Comparison of ENCODE assay signal across 8 cellular contexts in genomic region chr15:89575146-89575655, GRCh38. TPM values are rescaled to one million over a fixed set of nuclear protein-coding genes. Genes with fewer than 3 reads are reported as not detected.
A peak's percentile ranks its signal among the peaks of the same experiment; 100 is the strongest.
DNase-seq lines count a peak whose midpoint lies in the region; ATAC-seq and TF ChIP-seq lines count a peak whose summit lies in the region.

TICRR (plus strand) TSS chr15:89575469; CDS start chr15:89575587, 118 bp downstream.

- no peak for TF ChIP-seq RAD21 in SK-N-SH (IDR thresholded peaks at IDR 0.05; ENCODE audit: low read length)

- no peaks in the 10 kb centered on the region for H4K20me1 ChIP-seq in SK-N-SH (ENCODE audit: insufficient read depth)

- peaks cover 35% of the 10 kb centered on the region for H3K4me1 Mint-ChIP-seq in activated naive CD4-positive, alpha-beta T cell treated with anti-CD3 and anti-CD28 coated beads, Interleukin-2, amount 10 ng/mL, durations not matched to agents 7 days and 5 days

- peak within 1 kb of the TSS; percentile 77 for H3K27ac Mint-ChIP-seq in activated naive CD4-positive, alpha-beta T cell treated with anti-CD3 and anti-CD28 coated beads, Interleukin-2, amount 10 ng/mL, durations not matched to agents 7 days and 5 days

- H3K27ac ChIP-seq in SK-N-SH (ENCODE audit: low read depth in 2 of 2, low read length in 1 of 2) (peak within 1 kb of the TSS; percentile 34 to 72; a peak in 2 of 4 replicates), thoracic aorta (no peak within 1 kb of the TSS)

- no peak for TF ChIP-seq EP300 in SK-N-SH (IDR thresholded peaks at IDR 0.05; ENCODE audit: borderline replicate concordance in 1 of 2, low read depth in 1 of 2, low read length in 1 of 2)

- H3K36me3 Mint-ChIP-seq in activated naive CD4-positive, alpha-beta T cell treated with anti-CD3 and anti-CD28 coated beads, Interleukin-2, amount 10 ng/mL, durations not matched to agents 7 days and 5 days = peaks cover 17% of the 10 kb centered on the region

- peaks cover 24% of the 10 kb centered on the region for H3K27me3 Mint-ChIP-seq in activated naive CD4-positive, alpha-beta T cell treated with anti-CD3 and anti-CD28 coated beads, Interleukin-2, amount 10 ng/mL, durations not matched to agents 7 days and 5 days

- peak within 1 kb of the TSS; percentile 96 for H2AFZ ChIP-seq in SK-N-SH (ENCODE audit: low read depth)

- H3K9me3 ChIP-seq in SK-N-SH (no peaks in the 10 kb centered on the region), thoracic aorta (no peaks in the 10 kb centered on the region)

- H3F3A ChIP-seq in SK-N-SH (replicated peaks; ENCODE audit: insufficient read depth) = no peaks in the 10 kb centered on the region

- H3K36me3 ChIP-seq in SK-N-SH (replicated peaks in 1 of 2; ENCODE audit: control insufficient read depth in 1 of 2, insufficient read depth in 2 of 2, low read length in 1 of 2) (no peaks in the 10 kb centered on the region), thoracic aorta (no peaks in the 10 kb centered on the region)

- TF ChIP-seq CTCF in GM10248 (IDR thresholded peaks at IDR 0.05; ENCODE audit: control extremely low read depth, extremely low read depth, low read depth, missing control alignments) (no peak), SK-N-SH (IDR thresholded peaks at IDR 0.05) (no peak), omental fat pad (IDR thresholded peaks at IDR 0.05) (no peak), thoracic aorta (IDR thresholded peaks at IDR 0.05) (no peak)

- DNase-seq in GM10248 (ENCODE audit: extremely low spot score) = peak; percentile 95
- peak; percentile 95 for DNase-seq in NCI-H1092 (lab: John Stamatoyannopoulos, UW)
- peak; percentile 92 for DNase-seq in SK-N-SH
- DNase-seq in activated naive CD4-positive, alpha-beta T cell treated with anti-CD3 and anti-CD28 coated beads, Interleukin-2, amount 10 ng/mL, durations not matched to agents 7 days and 5 days = peak; percentile 98
- DNase-seq in glomerular visceral epithelial cell (ENCODE audit: extremely low spot score) = peak; percentile 100
- peak; percentile 85 for DNase-seq in omental fat pad (ENCODE audit: low spot score)
- DNase-seq in thoracic aorta (ENCODE audit: low spot score) = peak; percentile 90

- 2% methylated on average over 32 of the region's 37 CpGs for WGBS in SK-N-SH (ENCODE audit: low lambda C conversion rate)

- CTCF ChIA-PET in GM10248 (lab: Yijun Ruan, JAX) (interaction anchor here (0.6 to 2.0 kb wide), 7 partner anchors 10 to 216 kb away, joined by 3 to 10 read pairs (median 3); no protein-coding TSS in a partner anchor), SK-N-SH (lab: Yijun Ruan, JAX) (interaction anchor here (1.0 to 1.3 kb wide), 3 partner anchors 86 to 217 kb away, joined by 3 to 5 read pairs (median 3); no protein-coding TSS in a partner anchor)
- CTCF ChIA-PET in activated naive CD4-positive, alpha-beta T cell treated with anti-CD3 and anti-CD28 coated beads, Interleukin-2, amount 10 ng/mL, durations not matched to agents 7 days and 5 days (lab: Charles Lee) = no interaction called here

- ATAC-seq in HG02610 (IDR thresholded peaks at IDR 0.05; ENCODE audit: unreplicated experiment) = peak; percentile 95
- peak; percentile 99 for ATAC-seq in omental fat pad (ENCODE audit: low FRiP score)
- ATAC-seq in thoracic aorta (ENCODE audit: insufficient number of reproducible peaks, low FRiP score, low read depth) = peak; percentile 99

- H3K4me3 ChIP-seq in SK-N-SH (ENCODE audit: low read depth in 2 of 2, low read length in 1 of 2) (peak within 1 kb of the TSS; percentile 80 to 83), thoracic aorta (peak within 1 kb of the TSS; percentile 70)

- H3K27me3 ChIP-seq in SK-N-SH (ENCODE audit: insufficient read depth) = no peaks in the 10 kb centered on the region; the same call in 1 of the 2 replicates
- H3K27me3 ChIP-seq in thoracic aorta (replicated peaks; ENCODE audit: insufficient read depth) = no peaks in the 10 kb centered on the region

- H3K4me3 Mint-ChIP-seq in activated naive CD4-positive, alpha-beta T cell treated with anti-CD3 and anti-CD28 coated beads, Interleukin-2, amount 10 ng/mL, durations not matched to agents 7 days and 5 days = peak within 1 kb of the TSS; percentile 81

- H3K9me2 ChIP-seq in SK-N-SH = no peaks in the 10 kb centered on the region

- POLR2A ChIA-PET in GM10248 (lab: Yijun Ruan, JAX) (interaction anchor here (0.7 to 1.1 kb wide), 4 partner anchors 12 to 60 kb away, joined by 3 to 8 read pairs (median 3); no protein-coding TSS in a partner anchor), SK-N-SH (lab: Yijun Ruan, JAX) (interaction anchor here (0.7 to 1.2 kb wide), 3 partner anchors 10 to 383 kb away, joined by 3 to 4 read pairs (median 4); no protein-coding TSS in a partner anchor)

- no peaks in the 10 kb centered on the region for H3K9me3 Mint-ChIP-seq in activated naive CD4-positive, alpha-beta T cell treated with anti-CD3 and anti-CD28 coated beads, Interleukin-2, amount 10 ng/mL, durations not matched to agents 7 days and 5 days

- peaks cover 47% of the 10 kb centered on the region for H3K79me2 ChIP-seq in SK-N-SH (ENCODE audit: insufficient read depth)

- H3K9ac ChIP-seq in SK-N-SH = peak within 1 kb of the TSS; percentile 78

- H3K4me1 ChIP-seq in SK-N-SH (ENCODE audit: control insufficient read depth in 1 of 2, insufficient read depth in 2 of 2, low read depth in 1 of 2, low read length in 1 of 2) = peaks cover 0 to 12% of the 10 kb centered on the region in 2 experiments; a peak in 2 of 4 replicates
- H3K4me1 ChIP-seq in thoracic aorta (ENCODE audit: control insufficient read depth in 1 of 2, low read depth in 2 of 2) = peaks cover 7 to 10% of the 10 kb centered on the region in 2 donors

- H3K4me2 ChIP-seq in SK-N-SH = peak within 1 kb of the TSS; percentile 94

TF ChIP-seq in SK-N-SH, 30 proteins besides CTCF, POLR2A, EP300 and RAD21 (continues in another document):
- TF ChIP-seq ELF1 (IDR thresholded peaks at IDR 0.05) (no peak), REST (IDR thresholded peaks at IDR 0.05; ENCODE audit: low read depth, low read length) (no peak), POLR2AphosphoS5 (IDR thresholded peaks at IDR 0.05; ENCODE audit: low read depth, low read length) (peak; percentile 80), FOXM1 (IDR thresholded peaks at IDR 0.05; ENCODE audit: low read depth) (peak; percentile 59; the same call in 1 of the 2 replicates), FOXJ3 (CRISPR knock-in tag; IDR thresholded peaks at IDR 0.05) (no peak), GATA2 (CRISPR knock-in tag; IDR thresholded peaks at IDR 0.05) (no peak), YY1 (IDR thresholded peaks at IDR 0.05; ENCODE audit: low read depth) (no peak), TAF1 (IDR thresholded peaks at IDR 0.05; ENCODE audit: borderline replicate concordance, low read depth, low read length) (no peak; the same call in 1 of the 2 replicates), TEAD4 (IDR thresholded peaks at IDR 0.05; ENCODE audit: borderline replicate concordance, insufficient read depth) (no peak), NRF1 (IDR thresholded peaks at IDR 0.05; ENCODE audit: low read depth, low read length) (peak; percentile 66), GABPA (IDR thresholded peaks at IDR 0.05; ENCODE audit: low read depth) (no peak), SIN3A (IDR thresholded peaks at IDR 0.05; ENCODE audit: borderline replicate concordance, low read depth, low read length) (peak; percentile 99), EZH2phosphoT487 (IDR thresholded peaks at IDR 0.05; ENCODE audit: borderline replicate concordance, low read depth) (no peak), MXI1 (IDR thresholded peaks at IDR 0.05; ENCODE audit: low read depth, low read length) (peak; percentile 92), RXRA (IDR thresholded peaks at IDR 0.05; ENCODE audit: borderline replicate concordance, low read depth) (no peak), FOSL2 (IDR thresholded peaks at IDR 0.05; ENCODE audit: borderline replicate concordance, low read depth) (no peak), CHD2 (IDR thresholded peaks at IDR 0.05; ENCODE audit: low read length, partially characterized antibody) (peak; percentile 88), RCOR1 (IDR thresholded peaks at IDR 0.05; ENCODE audit: low read length) (no peak; the same call in 1 of the 2 replicates), NFIC (IDR thresholded peaks at IDR 0.05; ENCODE audit: borderline replicate concordance) (peak; percentile 76), MAX (IDR thresholded peaks at IDR 0.05; ENCODE audit: low read depth) (peak; percentile 88), RFX5 (IDR thresholded peaks at IDR 0.05; ENCODE audit: low read length) (peak; percentile 94), SMC3 (IDR thresholded peaks at IDR 0.05; ENCODE audit: low read depth, low read length) (no peak)

RNA-seq across cellular contexts. Expression of gene TICRR, which starts in this region (rescaled TPM):
- 2.0 and 3.2 TPM in 2 replicates for polyA plus RNA-seq in SK-N-SH (2012; rRNA removed)
- 1.2 and 1.8 TPM in 2 replicates for polyA plus RNA-seq in SK-N-SH (2012; cell fraction: cytosol; rRNA removed)
- polyA plus RNA-seq in SK-N-SH (2012; cell fraction: nucleus; rRNA removed) = 6.9 and 7.1 TPM in 2 replicates
- under 1 TPM in 3 of 4 donors, not detected in 1; 0.09 to 0.79 (median 0.36) TPM for total RNA-seq in omental fat pad
- not detected for total RNA-seq in thoracic aorta

Comparison
In these comparisons a context has a peak if more than half of its experiments do, and no peak if none do; other contexts are left out.
1. Peak in DNase-seq and ATAC-seq in omental fat pad; RNA of the gene not detected or under 1 TPM.
2. Peak in DNase-seq, ATAC-seq and H3K4me3 ChIP-seq in thoracic aorta; RNA of the gene not detected or under 1 TPM.
3. H3K27ac ChIP-seq: peak in SK-N-SH (2 of 2); none in thoracic aorta (0 of 2).
4. Peak in every context shown above with its lines, with median percentiles within 50 percentile points of each other: DNase-seq and ATAC-seq.